In genomic region chr16:58684354-58685083, GRCh38 we compare ENCODE assay signal across 1 cellular context.
TF ChIP-seq lines count a peak whose summit lies in the region.

Gene SLC38A7 (minus strand): TSS chr16:58684770. CDS start chr16:58680126, 4,644 bp downstream.

TF ChIP-seq in K562, 482 proteins besides CTCF, POLR2A, EP300 and RAD21 (continued from another document and continues in another):
- peak; percentile 95 for TF ChIP-seq TFE3 (CRISPR knock-in tag; IDR thresholded peaks at IDR 0.05)
- no peak for TF ChIP-seq ZNF239 (CRISPR knock-in tag; IDR thresholded peaks at IDR 0.05)
- TF ChIP-seq AFF1 (IDR thresholded peaks at IDR 0.05; ENCODE audit: low read depth in 1 of 2, partially characterized antibody in 2 of 2) = peak in 1 of 2 experiments; percentile 86
- TF ChIP-seq HNRNPLL (IDR thresholded peaks at IDR 0.05; ENCODE audit: low read depth, low read length, poor library complexity, severe bottlenecking) = no peak
- TF ChIP-seq RBM17 (IDR thresholded peaks at IDR 0.05; ENCODE audit: borderline replicate concordance, low read depth, low read length) = no peak
- peak; percentile 92 for TF ChIP-seq CXXC5 (CRISPR knock-in tag; IDR thresholded peaks at IDR 0.05)
- no peak for TF ChIP-seq CEBPZ (IDR thresholded peaks at IDR 0.05; ENCODE audit: borderline replicate concordance, low read depth, low read length)
- TF ChIP-seq ZNF830 (CRISPR knock-in tag; IDR thresholded peaks at IDR 0.05) = no peak
- TF ChIP-seq CSDE1 (IDR thresholded peaks at IDR 0.05) = no peak
- TF ChIP-seq U2AF2 (optimal IDR thresholded peaks at IDR 0.05; ENCODE audit: low read depth, low read length) = no peak
- no peak for TF ChIP-seq MLX (CRISPR knock-in tag; conservative IDR thresholded peaks at IDR 0.05)
- TF ChIP-seq HINFP (tag; conservative IDR thresholded peaks at IDR 0.05; ENCODE audit: low read depth) = no peak
- TF ChIP-seq NRF1 (conservative IDR thresholded peaks at IDR 0.05 in 1 of 2, IDR thresholded peaks at IDR 0.05 in 1 of 2) = no peak
- TF ChIP-seq HEY1 (CRISPR knock-in tag; IDR thresholded peaks at IDR 0.05; ENCODE audit: borderline replicate concordance) = no peak
- no peak for TF ChIP-seq MTA3 (IDR thresholded peaks at IDR 0.05; ENCODE audit: borderline replicate concordance)
- no peak for TF ChIP-seq POLR2H (tag; IDR thresholded peaks at IDR 0.05; ENCODE audit: low read depth)
- no peak for TF ChIP-seq FOSL1 (tag; conservative IDR thresholded peaks at IDR 0.05)
- TF ChIP-seq PRMT5 (CRISPR knock-in tag; IDR thresholded peaks at IDR 0.05) = no peak
- TF ChIP-seq ZNF780A (CRISPR knock-in tag; IDR thresholded peaks at IDR 0.05) = no peak
- no peak for TF ChIP-seq ZNF140 (CRISPR knock-in tag; IDR thresholded peaks at IDR 0.05)
- TF ChIP-seq L3MBTL2 (IDR thresholded peaks at IDR 0.05) = peak; percentile 58
- no peak for TF ChIP-seq BRD4 (IDR thresholded peaks at IDR 0.05)
- TF ChIP-seq SRSF9 (IDR thresholded peaks at IDR 0.05; ENCODE audit: borderline replicate concordance, low read depth, low read length) = no peak
- no peak for TF ChIP-seq TBP (optimal IDR thresholded peaks at IDR 0.05; ENCODE audit: low read depth, low read length)
- TF ChIP-seq POLR2AphosphoS5 (IDR thresholded peaks at IDR 0.05; ENCODE audit: control insufficient read depth, insufficient read depth, low read depth, low read length) = peak; percentile 36; the same call in 1 of the 2 replicates
- TF ChIP-seq ZBTB9 (CRISPR knock-in tag; IDR thresholded peaks at IDR 0.05) = peak; percentile 27; the same call in 1 of the 2 replicates
- no peak for TF ChIP-seq THAP12 (CRISPR knock-in tag; IDR thresholded peaks at IDR 0.05)
- no peak for TF ChIP-seq ZBTB33 (CRISPR knock-in tag; IDR thresholded peaks at IDR 0.05)
- no peak for TF ChIP-seq NCOA6 (IDR thresholded peaks at IDR 0.05)
- no peak for TF ChIP-seq CBX8 (IDR thresholded peaks at IDR 0.05; ENCODE audit: borderline replicate concordance, extremely low read depth, low read depth, low read length, poor library complexity, severe bottlenecking)
- peak; percentile 17 for TF ChIP-seq MXD1 (CRISPR knock-in tag; IDR thresholded peaks at IDR 0.05; ENCODE audit: borderline replicate concordance, poor library complexity, severe bottlenecking)
- TF ChIP-seq PHTF2 (CRISPR knock-in tag; IDR thresholded peaks at IDR 0.05) = no peak
- no peak for TF ChIP-seq JUNB (CRISPR knock-in tag; conservative IDR thresholded peaks at IDR 0.05)
- TF ChIP-seq FOXM1 (IDR thresholded peaks at IDR 0.05; ENCODE audit: low read depth) = no peak
- no peak for TF ChIP-seq FOXM1 (CRISPR knock-in tag; IDR thresholded peaks at IDR 0.05; ENCODE audit: low read depth)
- TF ChIP-seq EP400 (IDR thresholded peaks at IDR 0.05) = peak; percentile 55
- no peak for TF ChIP-seq MCM2 (IDR thresholded peaks at IDR 0.05; ENCODE audit: low read depth)
- TF ChIP-seq TAF15 (IDR thresholded peaks at IDR 0.05; ENCODE audit: low read depth, low read length) = no peak
- no peak for TF ChIP-seq WHSC1 (IDR thresholded peaks at IDR 0.05; ENCODE audit: low read length)
- no peak for TF ChIP-seq HBP1 (CRISPR knock-in tag; IDR thresholded peaks at IDR 0.05)
- TF ChIP-seq DMBX1 (CRISPR knock-in tag; IDR thresholded peaks at IDR 0.05; ENCODE audit: borderline replicate concordance) = 0 out of 2 replicates have a peak, but pooled peaks have one; percentile 49
- TF ChIP-seq LARP7 (IDR thresholded peaks at IDR 0.05) = peak; percentile 8; the same call in 1 of the 2 replicates
- no peak for TF ChIP-seq PML (IDR thresholded peaks at IDR 0.05; ENCODE audit: low read length)
- no peak for TF ChIP-seq STAG1 (CRISPR knock-in tag; IDR thresholded peaks at IDR 0.05; ENCODE audit: borderline replicate concordance)
- no peak for TF ChIP-seq NFATC3 (IDR thresholded peaks at IDR 0.05)
- no peak for TF ChIP-seq ZNF354B (CRISPR knock-in tag; IDR thresholded peaks at IDR 0.05)
- TF ChIP-seq KDM5B (IDR thresholded peaks at IDR 0.05; ENCODE audit: insufficient replicate concordance, low read depth, low read length) = no peak
